Comparison of ENCODE assay signal across 14 cellular contexts in genomic region chr9:137815256-137816255, GRCh38.
"Had no signal": no experiment of that assay in that cellular context is flagged by ENCODE, and none has a peak within 500 bp of the region (broad histone marks: within the 10 kb centered on the region; RNA-seq: fewer than 3 reads in every experiment).

No MANE protein-coding gene starts in this region.

- DNase-seq: activated CD4-positive, alpha-beta T cell treated with anti-CD3 and anti-CD28 coated beads, Interleukin-2, amount 10 ng/mL, durations not matched to agents 7 days and 5 days; activated effector memory CD4-positive, alpha-beta T cell treated with anti-CD3 and anti-CD28 coated beads, Interleukin-2, amount 50 U/mL, for 16 hours; activated T-cell treated with anti-CD3 and anti-CD28 coated beads for 4 hours; erythroblast; hypothalamus; left cardiac atrium; lower lobe of right lung; naive thymus-derived CD8-positive, alpha-beta T cell; occipital lobe; stimulated activated CD4-positive, alpha-beta T cell treated with anti-CD3 and anti-CD28 coated beads, Interleukin-12 subunit alpha, Interleukin-12 subunit beta, amount 100 ng/mL, for 4 hours had no signal

- ATAC-seq: left cardiac atrium; lower lobe of right lung; naive thymus-derived CD8-positive, alpha-beta T cell; WTC11 had no signal

- H3K9me3 ChIP-seq: lower lobe of right lung had no signal

- H3K4me3 ChIP-seq: lower lobe of right lung had no signal

- H3K27ac Mint-ChIP-seq: activated CD4-positive, alpha-beta T cell treated with anti-CD3 and anti-CD28 coated beads, Interleukin-2, amount 10 ng/mL, durations not matched to agents 7 days and 5 days; dendritic cell treated with granulocyte-macrophage colony-stimulating factor and Interleukin-4, amounts not matched to agents 40 ng/mL and 50 ng/mL, for 4 days; WTC11 had no signal

- H3K9me3 Mint-ChIP-seq: activated CD4-positive, alpha-beta T cell treated with anti-CD3 and anti-CD28 coated beads, Interleukin-2, amount 10 ng/mL, durations not matched to agents 7 days and 5 days; T-helper 1 cell treated with Interleukin-12 subunit alpha and Interleukin-12 subunit beta and Interleukin-4 antibody, amounts not matched to agents 30 μg/mL and 1 μg/mL, for 36 hours had no signal

- H3K27me3 Mint-ChIP-seq: activated CD4-positive, alpha-beta T cell treated with anti-CD3 and anti-CD28 coated beads, Interleukin-2, amount 10 ng/mL, durations not matched to agents 7 days and 5 days; dendritic cell treated with granulocyte-macrophage colony-stimulating factor and Interleukin-4, amounts not matched to agents 40 ng/mL and 50 ng/mL, for 4 days; naive thymus-derived CD8-positive, alpha-beta T cell had no signal

- H3K4me1 Mint-ChIP-seq: activated CD4-positive, alpha-beta T cell treated with anti-CD3 and anti-CD28 coated beads, Interleukin-2, amount 10 ng/mL, durations not matched to agents 7 days and 5 days; WTC11 had no signal

- H3K27ac ChIP-seq: lower lobe of right lung had no signal

- H3K4me3 Mint-ChIP-seq: activated CD4-positive, alpha-beta T cell treated with anti-CD3 and anti-CD28 coated beads, Interleukin-2, amount 10 ng/mL, durations not matched to agents 7 days and 5 days; dendritic cell treated with granulocyte-macrophage colony-stimulating factor and Interleukin-4, amounts not matched to agents 40 ng/mL and 50 ng/mL, for 4 days; naive thymus-derived CD8-positive, alpha-beta T cell; T-helper 1 cell treated with Interleukin-12 subunit alpha and Interleukin-12 subunit beta and Interleukin-4 antibody, amounts not matched to agents 30 μg/mL and 1 μg/mL, for 36 hours; WTC11 had no signal

- FAIRE-seq: urothelium cell line had no signal

- H3K4me1 ChIP-seq: lower lobe of right lung had no signal
